In the genomic region with DNA sequence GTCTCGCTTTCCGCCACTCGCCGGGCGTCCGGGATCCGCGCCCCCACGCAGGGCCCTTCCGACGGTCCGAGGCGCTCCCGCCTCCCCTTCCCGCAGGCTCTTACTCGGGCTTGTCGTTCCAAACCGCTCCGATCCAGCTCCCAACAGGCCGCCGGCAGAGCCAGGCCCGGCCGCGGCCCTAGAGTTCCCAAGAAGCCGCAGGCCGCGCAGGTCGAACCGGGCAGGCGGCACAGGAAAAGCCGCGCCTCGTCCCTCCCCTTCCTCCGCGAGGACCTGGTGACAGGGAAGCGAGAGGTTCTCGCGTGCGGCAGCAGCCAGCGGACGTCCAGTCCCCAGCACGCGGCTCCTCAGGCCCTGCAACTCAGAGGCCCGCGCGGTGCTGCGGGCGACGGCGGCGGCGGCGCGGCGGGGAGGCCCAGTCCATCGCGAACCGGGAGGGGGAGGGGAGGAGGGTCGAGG, we compare ENCODE assay signal across 1 cellular context.
A peak's percentile ranks its signal among the peaks of the same experiment; 100 is the strongest.
TF ChIP-seq lines count a peak whose summit lies in the region.

No MANE protein-coding gene starts in this region.

TF ChIP-seq in HEK293, 187 proteins besides CTCF, POLR2A, EP300 and RAD21 (continued from another document and continues in another):
- TF ChIP-seq ZEB2 (tag by site-specific recombination; IDR thresholded peaks at IDR 0.05) (peak; percentile 10), ZIC2 (tag by site-specific recombination; IDR thresholded peaks at IDR 0.05) (0 out of 2 replicates have a peak, but pooled peaks have one; percentile 2), ZNF214 (tag by site-specific recombination; IDR thresholded peaks at IDR 0.05; ENCODE audit: borderline replicate concordance) (no peak), ZSCAN30 (tag by site-specific recombination; IDR thresholded peaks at IDR 0.05) (peak; percentile 64; the same call in 1 of the 2 replicates), ZNF140 (tag by site-specific recombination; IDR thresholded peaks at IDR 0.05) (no peak), ZBTB7A (tag by site-specific recombination; IDR thresholded peaks at IDR 0.05; ENCODE audit: low read depth) (no peak), ZNF10 (tag by site-specific recombination; IDR thresholded peaks at IDR 0.05) (peak; percentile 74), REPIN1 (tag by site-specific recombination; IDR thresholded peaks at IDR 0.05; ENCODE audit: low read depth) (no peak; the same call in 1 of the 2 replicates), ZNF121 (tag by site-specific recombination; IDR thresholded peaks at IDR 0.05) (no peak), ZNF621 (tag by site-specific recombination; IDR thresholded peaks at IDR 0.05) (no peak), HOXC10 (CRISPR knock-in tag; IDR thresholded peaks at IDR 0.05) (no peak), ZNF324 (tag by site-specific recombination; IDR thresholded peaks at IDR 0.05) (peak; percentile 25; the same call in 1 of the 2 replicates), ZFP37 (tag by site-specific recombination; IDR thresholded peaks at IDR 0.05) (peak; percentile 79), ZNF2 (tag by site-specific recombination; IDR thresholded peaks at IDR 0.05) (peak; percentile 36; the same call in 1 of the 2 replicates), ZBTB20 (tag by site-specific recombination; IDR thresholded peaks at IDR 0.05) (no peak), GLI4 (tag by site-specific recombination; IDR thresholded peaks at IDR 0.05) (peak; percentile 80; the same call in 1 of the 2 replicates), ZNF837 (tag by site-specific recombination; IDR thresholded peaks at IDR 0.05) (0 out of 2 replicates have a peak, but pooled peaks have one; percentile 15), ZNF776 (tag by site-specific recombination; IDR thresholded peaks at IDR 0.05; ENCODE audit: borderline replicate concordance) (no peak), KLF16 (tag by site-specific recombination; IDR thresholded peaks at IDR 0.05) (peak; percentile 61; the same call in 1 of the 2 replicates), ZNF416 (tag by site-specific recombination; IDR thresholded peaks at IDR 0.05) (no peak), MEIS1 (CRISPR knock-in tag; IDR thresholded peaks at IDR 0.05; ENCODE audit: borderline replicate concordance) (0 out of 2 replicates have a peak, but pooled peaks have one; percentile 15), ZNF221 (tag by site-specific recombination; IDR thresholded peaks at IDR 0.05; ENCODE audit: borderline replicate concordance) (no peak), ZNF610 (tag by site-specific recombination; IDR thresholded peaks at IDR 0.05; ENCODE audit: borderline replicate concordance) (peak; percentile 17; the same call in 1 of the 2 replicates), SCRT2 (tag by site-specific recombination; IDR thresholded peaks at IDR 0.05) (no peak), ZNF23 (tag by site-specific recombination; IDR thresholded peaks at IDR 0.05; ENCODE audit: borderline replicate concordance) (no peak), ZBTB1 (tag by site-specific recombination; IDR thresholded peaks at IDR 0.05) (no peak)
- TF ChIP-seq, protein P1, sequence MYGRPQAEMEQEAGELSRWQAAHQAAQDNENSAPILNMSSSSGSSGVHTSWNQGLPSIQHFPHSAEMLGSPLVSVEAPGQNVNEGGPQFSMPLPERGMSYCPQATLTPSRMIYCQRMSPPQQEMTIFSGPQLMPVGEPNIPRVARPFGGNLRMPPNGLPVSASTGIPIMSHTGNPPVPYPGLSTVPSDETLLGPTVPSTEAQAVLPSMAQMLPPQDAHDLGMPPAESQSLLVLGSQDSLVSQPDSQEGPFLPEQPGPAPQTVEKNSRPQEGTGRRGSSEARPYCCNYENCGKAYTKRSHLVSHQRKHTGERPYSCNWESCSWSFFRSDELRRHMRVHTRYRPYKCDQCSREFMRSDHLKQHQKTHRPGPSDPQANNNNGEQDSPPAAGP (tag by site-specific recombination; IDR thresholded peaks at IDR 0.05): 0 out of 2 replicates have a peak, but pooled peaks have one; percentile 10
- TF ChIP-seq, protein P2, sequence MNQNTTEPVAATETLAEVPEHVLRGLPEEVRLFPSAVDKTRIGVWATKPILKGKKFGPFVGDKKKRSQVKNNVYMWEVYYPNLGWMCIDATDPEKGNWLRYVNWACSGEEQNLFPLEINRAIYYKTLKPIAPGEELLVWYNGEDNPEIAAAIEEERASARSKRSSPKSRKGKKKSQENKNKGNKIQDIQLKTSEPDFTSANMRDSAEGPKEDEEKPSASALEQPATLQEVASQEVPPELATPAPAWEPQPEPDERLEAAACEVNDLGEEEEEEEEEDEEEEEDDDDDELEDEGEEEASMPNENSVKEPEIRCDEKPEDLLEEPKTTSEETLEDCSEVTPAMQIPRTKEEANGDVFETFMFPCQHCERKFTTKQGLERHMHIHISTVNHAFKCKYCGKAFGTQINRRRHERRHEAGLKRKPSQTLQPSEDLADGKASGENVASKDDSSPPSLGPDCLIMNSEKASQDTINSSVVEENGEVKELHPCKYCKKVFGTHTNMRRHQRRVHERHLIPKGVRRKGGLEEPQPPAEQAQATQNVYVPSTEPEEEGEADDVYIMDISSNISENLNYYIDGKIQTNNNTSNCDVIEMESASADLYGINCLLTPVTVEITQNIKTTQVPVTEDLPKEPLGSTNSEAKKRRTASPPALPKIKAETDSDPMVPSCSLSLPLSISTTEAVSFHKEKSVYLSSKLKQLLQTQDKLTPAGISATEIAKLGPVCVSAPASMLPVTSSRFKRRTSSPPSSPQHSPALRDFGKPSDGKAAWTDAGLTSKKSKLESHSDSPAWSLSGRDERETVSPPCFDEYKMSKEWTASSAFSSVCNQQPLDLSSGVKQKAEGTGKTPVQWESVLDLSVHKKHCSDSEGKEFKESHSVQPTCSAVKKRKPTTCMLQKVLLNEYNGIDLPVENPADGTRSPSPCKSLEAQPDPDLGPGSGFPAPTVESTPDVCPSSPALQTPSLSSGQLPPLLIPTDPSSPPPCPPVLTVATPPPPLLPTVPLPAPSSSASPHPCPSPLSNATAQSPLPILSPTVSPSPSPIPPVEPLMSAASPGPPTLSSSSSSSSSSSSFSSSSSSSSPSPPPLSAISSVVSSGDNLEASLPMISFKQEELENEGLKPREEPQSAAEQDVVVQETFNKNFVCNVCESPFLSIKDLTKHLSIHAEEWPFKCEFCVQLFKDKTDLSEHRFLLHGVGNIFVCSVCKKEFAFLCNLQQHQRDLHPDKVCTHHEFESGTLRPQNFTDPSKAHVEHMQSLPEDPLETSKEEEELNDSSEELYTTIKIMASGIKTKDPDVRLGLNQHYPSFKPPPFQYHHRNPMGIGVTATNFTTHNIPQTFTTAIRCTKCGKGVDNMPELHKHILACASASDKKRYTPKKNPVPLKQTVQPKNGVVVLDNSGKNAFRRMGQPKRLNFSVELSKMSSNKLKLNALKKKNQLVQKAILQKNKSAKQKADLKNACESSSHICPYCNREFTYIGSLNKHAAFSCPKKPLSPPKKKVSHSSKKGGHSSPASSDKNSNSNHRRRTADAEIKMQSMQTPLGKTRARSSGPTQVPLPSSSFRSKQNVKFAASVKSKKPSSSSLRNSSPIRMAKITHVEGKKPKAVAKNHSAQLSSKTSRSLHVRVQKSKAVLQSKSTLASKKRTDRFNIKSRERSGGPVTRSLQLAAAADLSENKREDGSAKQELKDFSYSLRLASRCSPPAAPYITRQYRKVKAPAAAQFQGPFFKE (tag by site-specific recombination; IDR thresholded peaks at IDR 0.05; ENCODE audit: borderline replicate concordance): no peak
- TF ChIP-seq, protein P3, sequence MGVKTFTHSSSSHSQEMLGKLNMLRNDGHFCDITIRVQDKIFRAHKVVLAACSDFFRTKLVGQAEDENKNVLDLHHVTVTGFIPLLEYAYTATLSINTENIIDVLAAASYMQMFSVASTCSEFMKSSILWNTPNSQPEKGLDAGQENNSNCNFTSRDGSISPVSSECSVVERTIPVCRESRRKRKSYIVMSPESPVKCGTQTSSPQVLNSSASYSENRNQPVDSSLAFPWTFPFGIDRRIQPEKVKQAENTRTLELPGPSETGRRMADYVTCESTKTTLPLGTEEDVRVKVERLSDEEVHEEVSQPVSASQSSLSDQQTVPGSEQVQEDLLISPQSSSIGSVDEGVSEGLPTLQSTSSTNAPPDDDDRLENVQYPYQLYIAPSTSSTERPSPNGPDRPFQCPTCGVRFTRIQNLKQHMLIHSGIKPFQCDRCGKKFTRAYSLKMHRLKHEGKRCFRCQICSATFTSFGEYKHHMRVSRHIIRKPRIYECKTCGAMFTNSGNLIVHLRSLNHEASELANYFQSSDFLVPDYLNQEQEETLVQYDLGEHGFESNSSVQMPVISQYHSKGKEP (tag by site-specific recombination; IDR thresholded peaks at IDR 0.05): no peak
- TF ChIP-seq, protein P4, sequence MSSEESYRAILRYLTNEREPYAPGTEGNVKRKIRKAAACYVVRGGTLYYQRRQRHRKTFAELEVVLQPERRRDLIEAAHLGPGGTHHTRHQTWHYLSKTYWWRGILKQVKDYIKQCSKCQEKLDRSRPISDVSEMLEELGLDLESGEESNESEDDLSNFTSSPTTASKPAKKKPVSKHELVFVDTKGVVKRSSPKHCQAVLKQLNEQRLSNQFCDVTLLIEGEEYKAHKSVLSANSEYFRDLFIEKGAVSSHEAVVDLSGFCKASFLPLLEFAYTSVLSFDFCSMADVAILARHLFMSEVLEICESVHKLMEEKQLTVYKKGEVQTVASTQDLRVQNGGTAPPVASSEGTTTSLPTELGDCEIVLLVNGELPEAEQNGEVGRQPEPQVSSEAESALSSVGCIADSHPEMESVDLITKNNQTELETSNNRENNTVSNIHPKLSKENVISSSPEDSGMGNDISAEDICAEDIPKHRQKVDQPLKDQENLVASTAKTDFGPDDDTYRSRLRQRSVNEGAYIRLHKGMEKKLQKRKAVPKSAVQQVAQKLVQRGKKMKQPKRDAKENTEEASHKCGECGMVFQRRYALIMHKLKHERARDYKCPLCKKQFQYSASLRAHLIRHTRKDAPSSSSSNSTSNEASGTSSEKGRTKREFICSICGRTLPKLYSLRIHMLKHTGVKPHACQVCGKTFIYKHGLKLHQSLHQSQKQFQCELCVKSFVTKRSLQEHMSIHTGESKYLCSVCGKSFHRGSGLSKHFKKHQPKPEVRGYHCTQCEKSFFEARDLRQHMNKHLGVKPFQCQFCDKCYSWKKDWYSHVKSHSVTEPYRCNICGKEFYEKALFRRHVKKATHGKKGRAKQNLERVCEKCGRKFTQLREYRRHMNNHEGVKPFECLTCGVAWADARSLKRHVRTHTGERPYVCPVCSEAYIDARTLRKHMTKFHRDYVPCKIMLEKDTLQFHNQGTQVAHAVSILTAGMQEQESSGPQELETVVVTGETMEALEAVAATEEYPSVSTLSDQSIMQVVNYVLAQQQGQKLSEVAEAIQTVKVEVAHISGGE (tag by site-specific recombination; conservative IDR thresholded peaks at IDR 0.05; ENCODE audit: low read depth): no peak; the same call in 1 of the 2 replicates
- TF ChIP-seq, protein P5, sequence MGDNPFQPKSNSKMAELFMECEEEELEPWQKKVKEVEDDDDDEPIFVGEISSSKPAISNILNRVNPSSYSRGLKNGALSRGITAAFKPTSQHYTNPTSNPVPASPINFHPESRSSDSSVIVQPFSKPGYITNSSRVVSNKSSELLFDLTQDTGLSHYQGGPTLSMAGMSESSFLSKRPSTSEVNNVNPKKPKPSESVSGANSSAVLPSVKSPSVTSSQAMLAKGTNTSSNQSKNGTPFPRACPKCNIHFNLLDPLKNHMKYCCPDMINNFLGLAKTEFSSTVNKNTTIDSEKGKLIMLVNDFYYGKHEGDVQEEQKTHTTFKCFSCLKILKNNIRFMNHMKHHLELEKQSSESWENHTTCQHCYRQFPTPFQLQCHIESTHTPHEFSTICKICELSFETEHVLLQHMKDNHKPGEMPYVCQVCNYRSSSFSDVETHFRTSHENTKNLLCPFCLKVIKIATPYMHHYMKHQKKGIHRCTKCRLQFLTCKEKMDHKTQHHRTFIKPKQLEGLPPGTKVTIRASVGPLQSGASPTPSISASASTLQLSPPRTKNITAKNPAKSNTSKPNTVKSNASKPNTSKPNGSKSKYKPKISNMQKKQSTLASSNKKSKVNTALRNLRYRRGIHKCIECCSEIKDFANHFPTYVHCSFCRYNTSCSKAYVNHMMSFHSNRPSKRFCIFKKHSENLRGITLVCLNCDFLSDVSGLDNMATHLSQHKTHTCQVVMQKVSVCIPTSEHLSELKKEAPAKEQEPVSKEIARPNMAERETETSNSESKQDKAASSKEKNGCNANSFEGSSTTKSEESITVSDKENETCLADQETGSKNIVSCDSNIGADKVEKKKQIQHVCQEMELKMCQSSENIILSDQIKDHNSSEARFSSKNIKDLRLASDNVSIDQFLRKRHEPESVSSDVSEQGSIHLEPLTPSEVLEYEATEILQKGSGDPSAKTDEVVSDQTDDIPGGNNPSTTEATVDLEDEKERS (tag by site-specific recombination; IDR thresholded peaks at IDR 0.05): no peak
- TF ChIP-seq, protein P6, sequence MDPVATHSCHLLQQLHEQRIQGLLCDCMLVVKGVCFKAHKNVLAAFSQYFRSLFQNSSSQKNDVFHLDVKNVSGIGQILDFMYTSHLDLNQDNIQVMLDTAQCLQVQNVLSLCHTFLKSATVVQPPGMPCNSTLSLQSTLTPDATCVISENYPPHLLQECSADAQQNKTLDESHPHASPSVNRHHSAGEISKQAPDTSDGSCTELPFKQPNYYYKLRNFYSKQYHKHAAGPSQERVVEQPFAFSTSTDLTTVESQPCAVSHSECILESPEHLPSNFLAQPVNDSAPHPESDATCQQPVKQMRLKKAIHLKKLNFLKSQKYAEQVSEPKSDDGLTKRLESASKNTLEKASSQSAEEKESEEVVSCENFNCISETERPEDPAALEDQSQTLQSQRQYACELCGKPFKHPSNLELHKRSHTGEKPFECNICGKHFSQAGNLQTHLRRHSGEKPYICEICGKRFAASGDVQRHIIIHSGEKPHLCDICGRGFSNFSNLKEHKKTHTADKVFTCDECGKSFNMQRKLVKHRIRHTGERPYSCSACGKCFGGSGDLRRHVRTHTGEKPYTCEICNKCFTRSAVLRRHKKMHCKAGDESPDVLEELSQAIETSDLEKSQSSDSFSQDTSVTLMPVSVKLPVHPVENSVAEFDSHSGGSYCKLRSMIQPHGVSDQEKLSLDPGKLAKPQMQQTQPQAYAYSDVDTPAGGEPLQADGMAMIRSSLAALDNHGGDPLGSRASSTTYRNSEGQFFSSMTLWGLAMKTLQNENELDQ (tag by site-specific recombination; IDR thresholded peaks at IDR 0.05; ENCODE audit: low read depth): no peak
- TF ChIP-seq, protein P7, sequence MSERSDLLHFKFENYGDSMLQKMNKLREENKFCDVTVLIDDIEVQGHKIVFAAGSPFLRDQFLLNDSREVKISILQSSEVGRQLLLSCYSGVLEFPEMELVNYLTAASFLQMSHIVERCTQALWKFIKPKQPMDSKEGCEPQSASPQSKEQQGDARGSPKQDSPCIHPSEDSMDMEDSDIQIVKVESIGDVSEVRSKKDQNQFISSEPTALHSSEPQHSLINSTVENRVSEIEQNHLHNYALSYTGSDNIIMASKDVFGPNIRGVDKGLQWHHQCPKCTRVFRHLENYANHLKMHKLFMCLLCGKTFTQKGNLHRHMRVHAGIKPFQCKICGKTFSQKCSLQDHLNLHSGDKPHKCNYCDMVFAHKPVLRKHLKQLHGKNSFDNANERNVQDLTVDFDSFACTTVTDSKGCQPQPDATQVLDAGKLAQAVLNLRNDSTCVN (tag by site-specific recombination; optimal IDR thresholded peaks at IDR 0.05): peak; percentile 87
